8 cellular contexts compared by ENCODE assay signal in the genomic region with DNA sequence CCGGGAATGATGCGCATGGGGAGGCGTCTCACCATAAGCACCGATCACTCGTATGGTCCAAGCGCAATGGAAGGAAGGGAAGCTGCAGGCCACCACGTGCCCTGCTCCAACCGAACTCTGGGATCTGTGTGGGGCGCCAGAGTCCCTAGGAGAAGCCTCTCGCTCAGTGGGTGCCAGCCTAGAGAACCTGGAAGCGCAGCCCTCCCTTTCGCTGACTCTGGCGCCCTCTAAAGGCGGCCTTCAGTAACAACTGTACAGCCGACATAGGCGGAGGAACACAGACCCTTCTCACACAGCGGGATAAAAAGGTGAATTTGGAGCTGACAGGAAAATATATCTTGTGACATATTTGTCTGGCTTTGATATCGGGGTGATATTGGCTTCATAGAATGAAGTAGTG.
DNase-seq lines count a peak whose midpoint lies in the region; ATAC-seq and TF ChIP-seq lines count a peak whose summit lies in the region.

No MANE protein-coding gene starts in this region.

- no peak overlapping the region for H3K4me3 ChIP-seq in fibroblast of pulmonary artery (replicated peaks; ENCODE audit: low read depth, low read length)
- H3K4me3 ChIP-seq in gastrocnemius medialis: no peak overlapping the region

- H3K9me3 Mint-ChIP-seq in CD14-positive monocyte: peaks cover 0 to 3% (median 0%) of the 10 kb centered on the region in 7 donors

- no peak for ATAC-seq in gastrocnemius medialis
- no peak for ATAC-seq in HG03108 (IDR thresholded peaks at IDR 0.05; ENCODE audit: unreplicated experiment)
- no peak for ATAC-seq in HG03025 (IDR thresholded peaks at IDR 0.05; ENCODE audit: low FRiP score, unreplicated experiment)

- H3K27me3 ChIP-seq in gastrocnemius medialis: no peaks in the 10 kb centered on the region

- H3K4me1 ChIP-seq in gastrocnemius medialis: no peaks in the 10 kb centered on the region

- H3K4me1 Mint-ChIP-seq in CD14-positive monocyte: no peaks in the 10 kb centered on the region

- no peaks in the 10 kb centered on the region for H3K36me3 ChIP-seq in gastrocnemius medialis

- H3K36me3 Mint-ChIP-seq in CD14-positive monocyte: no peaks in the 10 kb centered on the region

- H3K4me3 Mint-ChIP-seq in CD14-positive monocyte: no peak overlapping the region

- peaks cover 0 to 6% (median 5%) of the 10 kb centered on the region in 3 donors for H3K27me3 Mint-ChIP-seq in CD14-positive monocyte (ENCODE audit: low read depth in 3 of 3)

- TF ChIP-seq CTCF in CD14-positive monocyte (IDR thresholded peaks at IDR 0.05): peak; percentile 69
- peak; percentile 47 for TF ChIP-seq CTCF in fibroblast of pulmonary artery (IDR thresholded peaks at IDR 0.05; ENCODE audit: low read length, missing control alignments)
- TF ChIP-seq CTCF in gastrocnemius medialis (IDR thresholded peaks at IDR 0.05 in 4 of 5, conservative IDR thresholded peaks at IDR 0.05 in 1 of 5): peak in 3 of 5 experiments; percentile 12 to 40 (median 27)

- intact Hi-C loops in CD14-positive monocyte (cut with micrococcal nuclease) (loop anchor here in 1 of 2 donors (10.0 kb wide), 1 partner anchor 122 kb away; no protein-coding TSS in a partner anchor), gastrocnemius medialis (cut with DNase I; ENCODE audit: low total_unique reads) (no loop called here)

- no peak overlapping the region for H3K27ac Mint-ChIP-seq in CD14-positive monocyte

- no peak for TF ChIP-seq POLR2A in gastrocnemius medialis (IDR thresholded peaks at IDR 0.05)

- DNase-seq in CD14-positive monocyte (ENCODE audit: low spot score) (no peak), H4 (ENCODE audit: low spot score) (peak; percentile 19), NCI-H748 (lab: John Stamatoyannopoulos, UW; ENCODE audit: unreplicated experiment) (peak; percentile 61), fibroblast of pulmonary artery (ENCODE audit: low read depth) (peak; percentile 34), gastrocnemius medialis (peak in 1 of 2 donors; percentile 8)
- DNase-seq in activated CD8-positive, alpha-beta memory T cell treated with anti-CD3 and anti-CD28 coated beads, Interleukin-2, amount 50 U/mL, for 4 hours: peak; percentile 41

- in situ Hi-C loops in gastrocnemius medialis (cut with MboI; ENCODE audit: low sequenced_read_pairs in 4 of 4): loop anchor here in 1 of 4 donors (25.0 kb wide), 1 partner anchor 109 kb away; no protein-coding TSS in a partner anchor

- H3K9me3 ChIP-seq in gastrocnemius medialis: no peaks in the 10 kb centered on the region

- no peak overlapping the region for H3K27ac ChIP-seq in gastrocnemius medialis
